Comparison of ENCODE assay signal across 8 cellular contexts in genomic region chr12:31729728-31730127, GRCh38. TPM values are rescaled to one million over a fixed set of nuclear protein-coding genes. Genes with fewer than 3 reads are reported as not detected.
A peak's percentile ranks its signal among the peaks of the same experiment; 100 is the strongest.
DNase-seq lines count a peak whose midpoint lies in the region; ATAC-seq and TF ChIP-seq lines count a peak whose summit lies in the region.

No MANE protein-coding gene starts in this region.

- peaks cover 51% of the 10 kb centered on the region for H3K4me1 ChIP-seq in SJSA1 (replicated peaks)
- H3K4me1 ChIP-seq in sigmoid colon, result peaks cover 0 to 14% (median 12%) of the 10 kb centered on the region in 4 donors

- WGBS in sigmoid colon, 2 donors, result 91 to 95% methylated on average over 4 of the region's 4 CpGs

- no peak for ATAC-seq in GM21529 (IDR thresholded peaks at IDR 0.05; ENCODE audit: unreplicated experiment)
- no peak for ATAC-seq in omental fat pad (ENCODE audit: low FRiP score)

- H3K36me3 ChIP-seq in SJSA1, result no peaks in the 10 kb centered on the region
- H3K36me3 ChIP-seq in sigmoid colon, result no peaks in the 10 kb centered on the region

- intact Hi-C loops in sigmoid colon (cut with DNase I), result loop anchor here (1.0 to 5.0 kb wide), 5 partner anchors 71 to 948 kb away; partner anchors contain the start of genes DNM1L, ETFBKMT, RESF1 and SINHCAF

- TF ChIP-seq CTCF in GM12865 (IDR thresholded peaks at IDR 0.05; ENCODE audit: insufficient read depth, low read depth, low read length, missing control alignments), result no peak
- no peak for TF ChIP-seq CTCF in fibroblast of mammary gland (conservative IDR thresholded peaks at IDR 0.05; ENCODE audit: control insufficient read depth, insufficient read depth, low read depth, low read length)
- no peak for TF ChIP-seq CTCF in sigmoid colon (IDR thresholded peaks at IDR 0.05)
- TF ChIP-seq CTCF in omental fat pad (IDR thresholded peaks at IDR 0.05), result no peak

- H3K4me3 ChIP-seq in GM12865 (ENCODE audit: low read depth, low read length) (peak overlapping the region; percentile 97), SJSA1 (peak overlapping the region; percentile 49), fibroblast of mammary gland (ENCODE audit: control insufficient read depth, low read depth, low read length) (peak overlapping the region; percentile 78), sigmoid colon (peak overlapping the region; percentile 61 to 69 (median 65))

- H3K27ac ChIP-seq in SJSA1, result peak overlapping the region; percentile 84
- peak overlapping the region; percentile 88 to 97 (median 92) for H3K27ac ChIP-seq in sigmoid colon

- DNase-seq in GM12865 (ENCODE audit: low read depth) (no peak), SJSA1 (ENCODE audit: low read depth in 1 of 2, low spot score in 2 of 2) (no peak), fibroblast of mammary gland (ENCODE audit: low read depth) (no peak), sigmoid colon (no peak), NCI-H774 (lab: John Stamatoyannopoulos, UW) (no peak), omental fat pad (ENCODE audit: low spot score) (no peak), NCI-H226 (no peak)

- no peak for TF ChIP-seq POLR2A in sigmoid colon (IDR thresholded peaks at IDR 0.05)

- H3K9me3 ChIP-seq in SJSA1 (replicated peaks) (no peaks in the 10 kb centered on the region), sigmoid colon (peaks cover 0 to 1% (median 0%) of the 10 kb centered on the region in 4 donors)

- TF ChIP-seq EP300 in sigmoid colon (IDR thresholded peaks at IDR 0.05), result no peak

- H3K27me3 ChIP-seq in SJSA1 (replicated peaks), result no peaks in the 10 kb centered on the region
- H3K27me3 ChIP-seq in sigmoid colon, result no peaks in the 10 kb centered on the region

RNA-seq across cellular contexts. Expression of gene AMN1, which starts 0.9 kb away (rescaled TPM):
- 14.2 and 14.8 TPM in 2 replicates for total RNA-seq in SJSA1 (2014; rRNA removed; shearing (Covaris generic))
- total RNA-seq in sigmoid colon (10 to 100 TPM in 3 of 4 donors, 1 to 10 TPM in 1; 5.5 to 13.2 (median 11.0) TPM), omental fat pad (10 to 100 TPM in 2 of 4 donors, 1 to 10 TPM in 2; 6.8 to 27.6 (median 10.0) TPM)
- 10 to 100 TPM in 1 of 3 donors, 1 to 10 TPM in 2; 2.4 to 10.2 (median 5.5) TPM for polyA plus RNA-seq in sigmoid colon
